Comparison of ENCODE assay signal across 8 cellular contexts in the genomic region with DNA sequence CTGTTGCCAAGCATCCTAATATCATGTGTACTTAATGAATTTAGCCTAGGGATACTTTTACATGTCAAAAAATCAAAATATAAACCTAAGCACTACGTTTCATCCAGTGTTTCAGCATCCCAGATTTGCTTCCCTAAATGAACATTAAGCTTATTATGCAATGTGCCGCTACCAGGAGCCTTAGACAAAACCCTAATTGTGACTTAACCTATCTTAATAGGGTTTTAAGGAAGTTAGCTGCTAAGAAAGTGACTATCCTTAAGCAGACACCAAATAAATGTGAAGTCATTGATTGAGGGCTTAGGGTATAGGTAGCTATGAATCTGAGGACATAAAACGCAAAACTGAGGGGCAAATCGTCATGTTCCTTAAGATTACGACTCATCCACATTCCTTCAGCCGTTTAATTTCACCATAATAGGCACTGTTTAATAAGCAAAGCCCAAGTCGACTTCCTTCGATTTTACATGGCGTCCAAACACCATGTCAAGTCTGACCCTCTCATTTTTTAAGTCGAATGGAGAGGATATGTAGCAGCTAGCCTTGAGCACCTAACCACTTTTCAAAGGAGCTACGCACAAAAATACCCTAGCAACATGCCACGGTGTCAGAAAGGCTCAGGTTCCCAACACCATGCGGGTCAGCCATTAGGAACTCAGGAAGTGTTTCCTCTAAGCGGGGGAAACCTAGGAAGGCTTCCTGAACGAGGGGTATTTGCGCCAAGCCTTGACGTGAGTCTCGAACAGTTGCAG. TPM values are rescaled to one million over a fixed set of nuclear protein-coding genes. Genes with fewer than 3 reads are reported as not detected.
A peak's percentile ranks its signal among the peaks of the same experiment; 100 is the strongest.
DNase-seq lines count a peak whose midpoint lies in the region; ATAC-seq, FAIRE-seq and TF ChIP-seq lines count a peak whose summit lies in the region.

No MANE protein-coding gene starts in this region.

- ATAC-seq in A549: no peak
- ATAC-seq in HG02885 (IDR thresholded peaks at IDR 0.05; ENCODE audit: poor library complexity, unreplicated experiment): no peak
- no peak for ATAC-seq in HG02763 (IDR thresholded peaks at IDR 0.05; ENCODE audit: unreplicated experiment)

- no peak for TF ChIP-seq POLR2A in A549 (IDR thresholded peaks at IDR 0.05; ENCODE audit: low read length)

- no peaks in the 10 kb centered on the region for H3K27me3 Mint-ChIP-seq in osteocyte (ENCODE audit: unreplicated experiment)

- H3K9me3 ChIP-seq in A549: no peaks in the 10 kb centered on the region
- no peaks in the 10 kb centered on the region for H3K9me3 ChIP-seq in SJCRH30 (replicated peaks)

- H3K4me1 ChIP-seq in A549: peaks cover 53% of the 10 kb centered on the region
- H3K4me1 ChIP-seq in SJCRH30: peaks cover 5% of the 10 kb centered on the region; the same call in 1 of the 2 replicates

- FAIRE-seq in A549 (lab: Jason Lieb, UNC): no peak
- peak; percentile 42 for FAIRE-seq in GM18507 (lab: Jason Lieb, UNC)

- TF ChIP-seq RAD21 in A549 (conservative IDR thresholded peaks at IDR 0.05 in 1 of 2, IDR thresholded peaks at IDR 0.05 in 1 of 2): no peak

- peaks cover 65% of the 10 kb centered on the region for H3K4me1 Mint-ChIP-seq in osteocyte (ENCODE audit: unreplicated experiment)

- CTCF ChIA-PET in A549 (lab: Yijun Ruan, JAX): interaction anchor here (0.5 to 2.6 kb wide), 16 partner anchors 8 to 420 kb away, joined by 3 to 14 read pairs (median 3); partner anchors contain the start of gene D2HGDH

- H3K4me3 Mint-ChIP-seq in osteocyte (ENCODE audit: unreplicated experiment): peak overlapping the region; percentile 97

- TF ChIP-seq CTCF in A549 (IDR thresholded peaks at IDR 0.05): no peak
- no peak for TF ChIP-seq CTCF in epithelial cell of proximal tubule (conservative IDR thresholded peaks at IDR 0.05; ENCODE audit: low read depth, low read length)
- no peak for TF ChIP-seq CTCF in osteocyte (IDR thresholded peaks at IDR 0.05)

- peak overlapping the region; percentile 96 for H3K4me2 ChIP-seq in A549

- H3K36me3 ChIP-seq in SJCRH30: peaks cover 14% of the 10 kb centered on the region

- H3K4me3 ChIP-seq in A549 (peak overlapping the region; percentile 76), SJCRH30 (peak overlapping the region; percentile 94), epithelial cell of proximal tubule (ENCODE audit: low read depth, low read length) (peak overlapping the region; percentile 88)

- POLR2A ChIA-PET in A549 (lab: Yijun Ruan, JAX): interaction anchor here (0.5 to 1.9 kb wide), 11 partner anchors 10 to 728 kb away, joined by 3 to 7 read pairs (median 4); partner anchors contain the start of genes CAPN10, DTYMK, MTERF4 and PASK

- peaks cover 16% of the 10 kb centered on the region for H3K36me3 Mint-ChIP-seq in osteocyte (ENCODE audit: unreplicated experiment)

- no peak for TF ChIP-seq EP300 in A549 (IDR thresholded peaks at IDR 0.05)

- H3K27ac Mint-ChIP-seq in osteocyte (ENCODE audit: unreplicated experiment): peak overlapping the region; percentile 100

- H3K27me3 ChIP-seq in SJCRH30: no peaks in the 10 kb centered on the region

- DNase-seq in A549 (ENCODE audit: low read depth in 1 of 2, low spot score in 1 of 2) (peak; percentile 23 to 74), GM18507 (ENCODE audit: extremely low spot score, insufficient read length, low read depth) (no peak), SJCRH30 (no peak), epithelial cell of proximal tubule (ENCODE audit: low read depth) (no peak), osteocyte (ENCODE audit: extremely low spot score, unreplicated experiment) (no peak), COR-L47 (lab: John Stamatoyannopoulos, UW) (no peak)

- H3K9me3 Mint-ChIP-seq in osteocyte (ENCODE audit: unreplicated experiment): no peaks in the 10 kb centered on the region

- WGBS in A549 (ENCODE audit: missing lambda C conversion rate): 8% methylated on average over 17 of the region's 18 CpGs

- H3K27ac ChIP-seq in A549: peak overlapping the region; percentile 99 to 100
- peak overlapping the region; percentile 98 for H3K27ac ChIP-seq in SJCRH30

TF ChIP-seq in A549, 52 proteins besides CTCF, POLR2A, EP300 and RAD21:
- TF ChIP-seq RCOR1 (IDR thresholded peaks at IDR 0.05; ENCODE audit: low read depth, low read length): no peak
- no peak for TF ChIP-seq RFX5 (IDR thresholded peaks at IDR 0.05)
- 0 out of 2 replicates have a peak, but pooled peaks have one; percentile 54 for TF ChIP-seq MYC (IDR thresholded peaks at IDR 0.05; ENCODE audit: borderline replicate concordance, low read length)
- TF ChIP-seq ZFP36 (IDR thresholded peaks at IDR 0.05; ENCODE audit: borderline replicate concordance, partially characterized antibody): peak; percentile 97
- no peak for TF ChIP-seq REST (IDR thresholded peaks at IDR 0.05)

RNA-seq across cellular contexts. Expression of gene HDLBP, which starts 1.1 kb away (rescaled TPM):
- 292 and 330 TPM in 2 replicates for polyA plus RNA-seq in A549 (2011; rRNA removed)
- 204 and 209 TPM in 2 replicates for polyA plus RNA-seq in A549 (2012; cell fraction: cytosol; rRNA removed)
- polyA plus RNA-seq in A549 (2012; cell fraction: nucleus; rRNA removed): 276 and 324 TPM in 2 replicates
- 237 to 256 TPM (median 248 TPM) in 3 replicates for polyA plus RNA-seq in A549 (2017; fragmentation: RNase III; extraction: RNeasy Plus Mini Kit Qiagen cat#74134 plus additional on column Dnase treatment)
- 657 and 686 TPM in 2 replicates for polyA minus RNA-seq in A549 (2011; rRNA and poly(A)+ RNA removed)
- 522 and 557 TPM in 2 replicates for total RNA-seq in SJCRH30 (2014; rRNA removed; shearing (Covaris generic))
- 326 and 374 TPM in 2 replicates for total RNA-seq in epithelial cell of proximal tubule
- 839 and 856 TPM in 2 replicates for total RNA-seq in osteocyte

RNA-seq across cellular contexts. Expression of gene SEPTIN2, which starts 1.4 kb away (rescaled TPM):
- polyA plus RNA-seq in A549 (2011; rRNA removed): 660 and 762 TPM in 2 replicates
- 183 and 200 TPM in 2 replicates for polyA plus RNA-seq in A549 (2012; cell fraction: cytosol; rRNA removed)
- 107 and 190 TPM in 2 replicates for polyA plus RNA-seq in A549 (2012; cell fraction: nucleus; rRNA removed)
- polyA plus RNA-seq in A549 (2017; fragmentation: RNase III; extraction: RNeasy Plus Mini Kit Qiagen cat#74134 plus additional on column Dnase treatment): 341 to 359 TPM (median 358 TPM) in 3 replicates
- polyA minus RNA-seq in A549 (2011; rRNA and poly(A)+ RNA removed): 343 and 364 TPM in 2 replicates
- total RNA-seq in SJCRH30 (2014; rRNA removed; shearing (Covaris generic)): 589 and 661 TPM in 2 replicates
- 299 and 366 TPM in 2 replicates for total RNA-seq in epithelial cell of proximal tubule
- total RNA-seq in osteocyte: 547 and 557 TPM in 2 replicates

RNA-seq across cellular contexts. Expression of gene FARP2, which starts 41.7 kb away (rescaled TPM):
- polyA plus RNA-seq in A549 (2011; rRNA removed): 29.1 and 34.9 TPM in 2 replicates
- polyA plus RNA-seq in A549 (2012; cell fraction: cytosol; rRNA removed): 12.5 and 16.1 TPM in 2 replicates
- polyA plus RNA-seq in A549 (2012; cell fraction: nucleus; rRNA removed): 28.9 and 44.5 TPM in 2 replicates
- polyA plus RNA-seq in A549 (2017; fragmentation: RNase III; extraction: RNeasy Plus Mini Kit Qiagen cat#74134 plus additional on column Dnase treatment): 16.0 to 18.8 TPM (median 17.0 TPM) in 3 replicates
- polyA minus RNA-seq in A549 (2011; rRNA and poly(A)+ RNA removed): 61.8 and 62.5 TPM in 2 replicates
- 68.6 and 69.6 TPM in 2 replicates for total RNA-seq in SJCRH30 (2014; rRNA removed; shearing (Covaris generic))
- total RNA-seq in epithelial cell of proximal tubule: 34.2 and 43.3 TPM in 2 replicates
- total RNA-seq in osteocyte: 54.5 and 70.1 TPM in 2 replicates

Comparison
In these comparisons a context has a peak if more than half of its experiments do, and no peak if none do; other contexts are left out.
1. DNase-seq: peak in A549 (2 of 2); none in GM18507 (single experiment), SJCRH30 (0 of 2), epithelial cell of proximal tubule (single experiment), osteocyte (single experiment) and COR-L47 (single experiment).
2. Peak in every context shown above with its lines, with median percentiles within 50 percentile points of each other: H3K4me3 ChIP-seq.